19 cellular contexts compared by ENCODE assay signal in the genomic region with DNA sequence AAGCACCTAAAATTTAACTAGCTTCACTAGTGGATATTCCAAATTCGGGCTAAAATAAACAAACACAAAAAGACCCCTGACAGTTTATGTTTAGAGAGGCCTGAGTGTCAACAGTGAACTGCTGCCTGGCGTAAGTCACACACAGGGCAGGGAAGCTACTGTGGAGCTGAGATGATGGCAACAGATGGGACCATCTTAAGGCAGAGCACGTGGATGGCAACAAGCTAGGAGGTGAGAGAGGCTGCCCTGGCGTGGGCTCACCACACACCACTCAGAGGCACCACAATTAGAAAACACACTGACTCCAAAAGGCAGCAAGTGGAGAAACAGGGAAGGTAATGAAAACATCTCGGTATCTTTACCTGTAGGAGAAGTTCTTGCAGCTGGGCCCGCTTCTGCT.
"Had no signal": no experiment of that assay in that cellular context is flagged by ENCODE, and none has a peak within 500 bp of the region (broad histone marks: within the 10 kb centered on the region; RNA-seq: fewer than 3 reads in every experiment).

No MANE protein-coding gene starts in this region.

- H3K4me1 Mint-ChIP-seq: naive B cell had no signal

- DNase-seq: effector CD4-positive, alpha-beta T cell; endodermal cell; foreskin melanocyte; heart left ventricle; hippocampal formation; kidney glomerular epithelial cell; mesendoderm; naive B cell; ovary; sigmoid colon; stimulated activated CD4-positive, alpha-beta T cell treated with anti-CD3 and anti-CD28 coated beads, Interleukin-12 subunit alpha, Interleukin-12 subunit beta, amount 100 ng/mL, for 4 hours; stimulated activated naive CD4-positive, alpha-beta T cell; stomach; substantia nigra; transverse colon had no signal

- ATAC-seq: heart left ventricle had no signal

- H3K4me3 ChIP-seq: coronary artery, heart left ventricle, ovary, right atrium auricular region, sigmoid colon, skin epidermis, stomach, thoracic aorta, transverse colon had no signal

- H3K4me1 ChIP-seq: heart left ventricle, right atrium auricular region, sigmoid colon, stomach, transverse colon had no signal

- H3K4me3 Mint-ChIP-seq: endodermal cell, naive B cell had no signal

- H3K27me3 Mint-ChIP-seq: naive B cell had no signal

- H3K36me3 ChIP-seq: ovary, right atrium auricular region, thoracic aorta had no signal

- H3K9me3 Mint-ChIP-seq: endodermal cell, naive B cell had no signal

- H3K9me3 ChIP-seq: heart left ventricle, ovary, right atrium auricular region, sigmoid colon, stomach, thoracic aorta, transverse colon had no signal

- H3K27ac ChIP-seq: coronary artery, heart left ventricle, ovary, right atrium auricular region, sigmoid colon, skin epidermis, stomach, thoracic aorta, transverse colon had no signal

- H3K27me3 ChIP-seq: heart left ventricle, ovary, right atrium auricular region, sigmoid colon, stomach, transverse colon had no signal

- H3K27ac Mint-ChIP-seq: endodermal cell had no signal
